Comparison of ENCODE assay signal across 10 cellular contexts in the genomic region with DNA sequence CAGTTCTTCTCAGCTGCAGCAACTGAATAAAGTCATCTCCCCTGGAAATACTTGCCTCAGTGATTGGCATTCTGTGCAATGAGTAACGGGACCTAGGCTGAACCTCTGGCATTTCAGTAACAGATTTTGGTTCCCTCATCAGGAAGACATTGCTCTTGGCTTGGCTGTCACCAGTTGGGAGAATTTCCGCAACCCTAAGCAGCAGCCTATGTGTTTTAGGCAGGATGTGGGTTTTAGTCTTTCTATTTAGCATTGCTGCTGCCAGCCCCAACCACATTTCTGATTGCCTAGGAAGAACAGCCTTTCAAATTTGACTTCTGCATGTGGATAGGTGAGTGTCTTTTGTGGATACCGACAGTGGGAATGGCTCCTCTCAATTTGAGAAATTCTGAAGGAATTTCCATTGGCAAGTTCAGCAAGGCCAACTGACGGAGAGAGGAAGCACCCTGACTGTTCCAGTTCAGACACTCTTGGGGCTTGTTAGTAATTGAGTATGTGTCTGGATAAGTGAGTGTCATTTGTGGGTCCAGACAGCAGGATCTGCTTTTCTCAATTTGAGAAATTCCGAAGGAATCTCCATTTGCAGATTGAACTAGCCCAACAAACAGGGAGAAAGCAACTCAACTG. TPM values are rescaled to one million over a fixed set of nuclear protein-coding genes. Genes with fewer than 3 reads are reported as not detected.
DNase-seq lines count a peak whose midpoint lies in the region; ATAC-seq, FAIRE-seq and TF ChIP-seq lines count a peak whose summit lies in the region.
"Had no signal": no experiment of that assay in that cellular context is flagged by ENCODE, and none has a peak within 500 bp of the region (broad histone marks: within the 10 kb centered on the region; RNA-seq: fewer than 3 reads in every experiment).

No MANE protein-coding gene starts in this region.

- no peak for TF ChIP-seq CTCF in spleen (IDR thresholded peaks at IDR 0.05 in 8 of 11, conservative IDR thresholded peaks at IDR 0.05 in 3 of 11)

- H3K36me3 ChIP-seq in spleen, result no peaks in the 10 kb centered on the region

- whole genome bisulfite sequencing in spleen, 5 donors, result 32 to 71% (median 42%) methylated on average over 5 of the region's 5 CpGs

- peak overlapping the region in 4 of 8 donors; percentile 5 to 51 (median 24) for H3K27ac ChIP-seq in spleen

- peaks cover 5 to 43% (median 26%) of the 10 kb centered on the region in 6 donors for H3K4me1 ChIP-seq in spleen

- ATAC-seq in GM18870 (IDR thresholded peaks at IDR 0.05; ENCODE audit: unreplicated experiment) (no peak), Right ventricle myocardium superior (ENCODE audit: poor library complexity) (no peak)

- peak overlapping the region in 1 of 8 donors; percentile 30 for H3K4me3 ChIP-seq in spleen

- H3K9me3 ChIP-seq in spleen, result no peaks in the 10 kb centered on the region

- TF ChIP-seq POLR2A in GM12891 (IDR thresholded peaks at IDR 0.05; ENCODE audit: low read depth, low read length), result no peak
- no peak for TF ChIP-seq POLR2A in spleen (IDR thresholded peaks at IDR 0.05)

- DNase-seq in GM12891 (ENCODE audit: insufficient read length, low spot score), result no peak
- DNase-seq in KG1 (lab: John Stamatoyannopoulos, UW), result peak; percentile 57
- DNase-seq in activated T-cell treated with anti-CD3 and anti-CD28 coated beads, Interleukin-2, amount 50 U/mL, for 1 hour, result peak; percentile 24
- peak; percentile 2 to 14 (median 3) for DNase-seq in stimulated activated CD4-positive, alpha-beta T cell treated with anti-CD3 and anti-CD28 coated beads, Interleukin-12 subunit alpha, Interleukin-12 subunit beta, amount 100 ng/mL, for 48 hours (ENCODE audit: low read depth in 2 of 3, low spot score in 1 of 3)
- DNase-seq in NCI-H345 treated with DMSO at 0.1 percent for 48 hours (lab: John Stamatoyannopoulos, UW; ENCODE audit: unreplicated experiment), result no peak
- DNase-seq in spleen, result no peak
- no peak for DNase-seq in Right ventricle myocardium superior
- DNase-seq: DMS79 had no signal

- no peaks in the 10 kb centered on the region for H3K27me3 ChIP-seq in spleen (replicated peaks in 1 of 7)

- FAIRE-seq in GM12891 (lab: Jason Lieb, UNC), result peak; percentile 87

- intact Hi-C loops in spleen (cut with DNase I; ENCODE audit: low total_unique reads), result no loop called here
- intact Hi-C loops in Right ventricle myocardium superior (cut with DNase I), result no loop called here

TF ChIP-seq in GM12891, 5 proteins besides CTCF, POLR2A, EP300 and RAD21:
- TF ChIP-seq POLR2AphosphoS5 (IDR thresholded peaks at IDR 0.05; ENCODE audit: low read depth, low read length) (no peak), SPI1 (IDR thresholded peaks at IDR 0.05; ENCODE audit: low read depth, low read length) (no peak), PAX5 (IDR thresholded peaks at IDR 0.05; ENCODE audit: insufficient read depth, low read length, severe bottlenecking) (no peak), POU2F2 (IDR thresholded peaks at IDR 0.05; ENCODE audit: low read depth, low read length) (no peak), TAF1 (IDR thresholded peaks at IDR 0.05; ENCODE audit: low read depth, low read length) (no peak)

RNA-seq across cellular contexts. Expression of a gene that starts 19.0 kb away (rescaled TPM):
- polyA plus RNA-seq in GM12891 (2012; ENCODE audit: low read depth, missing spikeins), result not detected
- total RNA-seq in spleen (not detected), Right ventricle myocardium superior (not detected)
- polyA plus RNA-seq in spleen, result not detected
- polyA plus RNA-seq: neural cell had no signal

RNA-seq across cellular contexts. Expression of a gene that starts 20.1 kb away (rescaled TPM):
- polyA plus RNA-seq in GM12891 (2012; ENCODE audit: low read depth, missing spikeins), result not detected
- total RNA-seq in spleen, result 10 to 100 TPM; 15.2 to 59.5 (median 25.8) TPM
- 10 to 100 TPM in 1 of 3 donors, 1 to 10 TPM in 2; 5.4 to 25.3 (median 5.8) TPM for polyA plus RNA-seq in spleen
- total RNA-seq in Right ventricle myocardium superior, result 7.8 TPM
- polyA plus RNA-seq: neural cell had no signal

RNA-seq across cellular contexts. Expression of a gene that starts 47.8 kb away (rescaled TPM):
- polyA plus RNA-seq in GM12891 (2012; ENCODE audit: low read depth, missing spikeins), result not detected
- 1 to 10 TPM; 2.0 to 7.7 (median 2.9) TPM for total RNA-seq in spleen
- 1 to 10 TPM in 1 of 3 donors, under 1 TPM in 2; 0.67 to 1.1 (median 0.67) TPM for polyA plus RNA-seq in spleen
- not detected for total RNA-seq in Right ventricle myocardium superior
- polyA plus RNA-seq: neural cell had no signal

RNA-seq across cellular contexts. Expression of a gene that starts 59.3 kb away (rescaled TPM):
- polyA plus RNA-seq in GM12891 (2012; ENCODE audit: low read depth, missing spikeins), result not detected
- total RNA-seq in spleen (10 to 100 TPM in 1 of 7 donors, 1 to 10 TPM in 6; 1.1 to 11.0 (median 1.6) TPM), Right ventricle myocardium superior (0.11 TPM)
- polyA plus RNA-seq in spleen, result 1 to 10 TPM in 1 of 3 donors, under 1 TPM in 2; 0.20 to 1.9 (median 0.22) TPM
- polyA plus RNA-seq: neural cell had no signal

Comparison
In these comparisons a context has a peak if more than half of its experiments do, and no peak if none do; other contexts are left out.
1. DNase-seq: peak in KG1 (single experiment), activated T-cell treated with anti-CD3 and anti-CD28 coated beads, Interleukin-2, amount 50 U/mL, for 1 hour (single experiment) and stimulated activated CD4-positive, alpha-beta T cell treated with anti-CD3 and anti-CD28 coated beads, Interleukin-12 subunit alpha, Interleukin-12 subunit beta, amount 100 ng/mL, for 48 hours (3 of 3); none in GM12891 (single experiment), NCI-H345 treated with DMSO at 0.1 percent for 48 hours (single experiment), spleen (single experiment) and Right ventricle myocardium superior (single experiment).